In genomic region chr5:61719124-61719523, GRCh38 we compare ENCODE assay signal across 16 cellular contexts.
"Had no signal": no experiment of that assay in that cellular context is flagged by ENCODE, and none has a peak within 500 bp of the region (broad histone marks: within the 10 kb centered on the region; RNA-seq: fewer than 3 reads in every experiment).

No MANE protein-coding gene starts in this region.

- DNase-seq: islet precursor cell; left ventricle myocardium inferior; mesendoderm; mucosa of descending colon; naive thymus-derived CD8-positive, alpha-beta T cell; pancreas; psoas muscle; right lobe of liver; stimulated activated CD4-positive, alpha-beta T cell treated with anti-CD3 and anti-CD28 coated beads, Interleukin-1b, Interleukin-23, amount 100 ng/mL, for 48 hours; stimulated activated CD4-positive, alpha-beta T cell treated with anti-CD3 and anti-CD28 coated beads, Interleukin-2, amount 100 ng/mL, for 48 hours; stimulated activated CD4-positive, alpha-beta T cell treated with anti-CD3 and anti-CD28 coated beads, Interleukin-4, amount 100 ng/mL, for 4 hours; stimulated activated CD8-positive, alpha-beta memory T cell treated with anti-CD3 and anti-CD28 coated beads, Interleukin-4, amount 100 ng/mL, for 48 hours; stimulated activated naive CD4-positive, alpha-beta T cell treated with Interleukin-2 at 50 U/mL for 16 hours; stimulated activated naive CD8-positive, alpha-beta T cell treated with anti-CD3 and anti-CD28 coated beads, Interleukin-15, amount 100 ng/mL, for 72 hours; uterus had no signal

- ATAC-seq: mucosa of descending colon; naive thymus-derived CD8-positive, alpha-beta T cell; psoas muscle; right lobe of liver; stimulated activated memory B cell treated with anti-CD40 and anti-IgM and Interleukin-4, amounts not matched to agents 10 μg/mL and 1 μg/mL and 100 μg/mL, for 72 hours; stimulated activated naive CD8-positive, alpha-beta T cell treated with anti-CD3 and anti-CD28 coated beads, Interleukin-15, amount 100 ng/mL, for 72 hours had no signal
